Comparison of ENCODE assay signal across 22 cellular contexts in the genomic region with DNA sequence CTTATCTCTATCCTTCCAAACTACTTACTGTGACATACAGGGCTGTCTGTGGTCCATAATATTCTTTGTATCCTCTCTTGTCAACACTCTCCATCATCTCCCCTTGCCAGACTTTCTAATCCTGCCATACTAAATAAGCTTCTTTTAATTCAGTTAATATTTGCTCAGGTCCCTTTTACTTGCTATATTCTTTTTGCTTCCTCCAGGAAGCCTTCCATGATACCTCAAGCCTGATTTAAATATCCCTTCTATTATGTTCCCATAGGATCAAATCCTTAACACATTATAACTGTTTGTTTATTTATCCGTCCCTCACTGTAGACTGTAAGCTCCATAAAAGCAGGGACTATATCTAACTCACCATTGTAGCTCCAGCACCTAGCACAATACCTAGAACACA.
"Had no signal": no experiment of that assay in that cellular context is flagged by ENCODE, and none has a peak within 500 bp of the region (broad histone marks: within the 10 kb centered on the region; RNA-seq: fewer than 3 reads in every experiment).

No MANE protein-coding gene starts in this region.

- ATAC-seq: activated naive CD8-positive, alpha-beta T cell treated with anti-CD3 and anti-CD28 coated beads, Interleukin-2, amount 50 U/mL, for 24 hours; activated T-cell treated with anti-CD3 and anti-CD28 coated beads, Interleukin-2, amount 50 U/mL, for 4 hours; body of pancreas; SK-N-SH treated with all-trans-retinoic acid at 6 μM for 48 hours had no signal

- H3K9me3 Mint-ChIP-seq: activated CD4-positive, alpha-beta memory T cell treated with anti-CD3 and anti-CD28 coated beads for 36 hours; activated CD4-positive, alpha-beta T cell treated with anti-CD3 and anti-CD28 coated beads, Interleukin-2, amount 10 ng/mL, durations not matched to agents 24 days and 14 days; activated naive CD8-positive, alpha-beta T cell treated with anti-CD3 and anti-CD28 coated beads, Interleukin-2, amount 50 U/mL, for 24 hours; activated T-cell treated with anti-CD3 and anti-CD28 coated beads, Interleukin-2, amount 50 U/mL, for 4 hours; activated T-helper 2 cell treated with anti-CD3 and anti-CD28 coated beads, Interferon-gamma antibody, Interleukin-2, Interleukin-4, amounts not matched to agents 10 μg/mL and 5 μg/mL and 100 μg/mL, durations not matched to agents 14 hours and 24 hours and 36 hours; central memory CD8-positive, alpha-beta T cell had no signal

- H3K27me3 Mint-ChIP-seq: activated CD4-positive, alpha-beta memory T cell treated with anti-CD3 and anti-CD28 coated beads for 36 hours; activated CD4-positive, alpha-beta T cell treated with anti-CD3 and anti-CD28 coated beads, Interleukin-2, amount 10 ng/mL, durations not matched to agents 24 days and 14 days; activated naive CD8-positive, alpha-beta T cell treated with anti-CD3 and anti-CD28 coated beads, Interleukin-2, amount 50 U/mL, for 24 hours; central memory CD8-positive, alpha-beta T cell had no signal

- H3K4me3 Mint-ChIP-seq: activated CD4-positive, alpha-beta memory T cell treated with anti-CD3 and anti-CD28 coated beads for 36 hours; activated CD4-positive, alpha-beta T cell treated with anti-CD3 and anti-CD28 coated beads, Interleukin-2, amount 10 ng/mL, durations not matched to agents 24 days and 14 days; activated naive CD8-positive, alpha-beta T cell treated with anti-CD3 and anti-CD28 coated beads, Interleukin-2, amount 50 U/mL, for 24 hours; activated T-cell treated with anti-CD3 and anti-CD28 coated beads, Interleukin-2, amount 50 U/mL, for 4 hours; central memory CD8-positive, alpha-beta T cell had no signal

- DNase-seq: activated CD4-positive, alpha-beta memory T cell treated with anti-CD3 and anti-CD28 coated beads for 36 hours; activated CD4-positive, alpha-beta T cell treated with anti-CD3 and anti-CD28 coated beads for 1 hour; activated CD4-positive, alpha-beta T cell treated with anti-CD3 and anti-CD28 coated beads, Interleukin-2, amount 10 ng/mL, durations not matched to agents 24 days and 14 days; activated CD8-positive, alpha-beta memory T cell treated with anti-CD3 and anti-CD28 coated beads for 24 hours; activated naive CD4-positive, alpha-beta T cell treated with anti-CD3 and anti-CD28 coated beads, Interleukin-2, amount 50 U/mL, for 16 hours; activated naive CD8-positive, alpha-beta T cell treated with anti-CD3 and anti-CD28 coated beads, Interleukin-2, amount 50 U/mL, for 24 hours; activated T-cell treated with anti-CD3 and anti-CD28 coated beads, Interleukin-2, amount 50 U/mL, for 4 hours; amniotic stem cell; body of pancreas; Kasumi-1; NCI-H1105 treated with DMSO at 0.1 percent for 48 hours; NCI-H1436 treated with DMSO at 0.1 percent for 48 hours; NCI-H187; NCI-H2081; NCI-H446; NCI-H524; Peyer's patch; Right ventricle myocardium superior; SW 1271 had no signal

- H3K27ac Mint-ChIP-seq: activated CD4-positive, alpha-beta memory T cell treated with anti-CD3 and anti-CD28 coated beads for 36 hours; activated CD4-positive, alpha-beta T cell treated with anti-CD3 and anti-CD28 coated beads, Interleukin-2, amount 10 ng/mL, durations not matched to agents 24 days and 14 days; activated naive CD8-positive, alpha-beta T cell treated with anti-CD3 and anti-CD28 coated beads, Interleukin-2, amount 50 U/mL, for 24 hours; activated T-helper 2 cell treated with anti-CD3 and anti-CD28 coated beads, Interferon-gamma antibody, Interleukin-2, Interleukin-4, amounts not matched to agents 10 μg/mL and 5 μg/mL and 100 μg/mL, durations not matched to agents 14 hours and 24 hours and 36 hours had no signal
